Comparison of ENCODE assay signal across 16 cellular contexts in the genomic region with DNA sequence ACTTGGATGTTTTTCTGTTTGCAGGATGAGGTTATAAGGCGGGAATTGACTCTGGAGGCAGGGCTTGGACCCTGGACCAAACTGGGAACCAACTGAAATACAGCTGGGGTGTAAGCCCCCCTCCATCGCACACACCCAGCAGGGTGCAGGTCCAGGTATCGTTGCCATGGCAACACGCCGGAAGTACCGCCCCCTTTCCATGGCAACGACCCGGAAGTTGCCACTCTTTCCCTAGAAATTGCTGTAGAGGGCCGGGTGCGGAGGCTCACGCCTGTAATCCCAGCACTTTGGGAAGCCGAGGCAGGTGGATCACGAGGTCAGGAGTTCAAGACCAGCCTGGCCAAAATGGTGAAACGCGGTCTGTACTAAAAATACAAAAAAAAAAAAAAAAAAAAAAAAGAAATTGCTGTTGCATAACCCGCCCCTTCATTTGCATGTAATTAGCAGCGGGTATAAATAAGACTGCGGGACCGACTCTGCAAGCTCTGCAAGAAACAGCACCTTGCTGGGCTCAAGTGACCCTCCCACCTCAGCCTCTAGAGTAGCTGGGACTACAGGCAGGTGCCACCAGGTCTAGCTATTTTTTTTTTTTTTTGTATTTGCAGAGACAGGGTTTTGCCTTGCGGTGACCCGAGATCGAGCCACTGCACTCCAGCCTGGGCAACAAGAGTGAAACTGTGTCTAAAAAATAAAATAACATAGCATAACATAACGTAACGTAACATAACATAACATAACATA.
DNase-seq lines count a peak whose midpoint lies in the region; ATAC-seq and TF ChIP-seq lines count a peak whose summit lies in the region.
"Had no signal": no experiment of that assay in that cellular context is flagged by ENCODE, and none has a peak within 500 bp of the region (broad histone marks: within the 10 kb centered on the region; RNA-seq: fewer than 3 reads in every experiment).

No MANE protein-coding gene starts in this region.

- peaks cover 10% of the 10 kb centered on the region for H3K36me3 Mint-ChIP-seq in natural killer cell
- H3K36me3 Mint-ChIP-seq in natural killer cell treated with Interleukin-12 subunit alpha and Interleukin-12 subunit beta and Interleukin-15 and Interleukin-18, amount 100 ng/mL, for 72 hours = no peaks in the 10 kb centered on the region

- DNase-seq in natural killer cell (no peak), NB4 (ENCODE audit: low read depth) (peak; percentile 14), erythroblast (lab: John Stamatoyannopoulos, UW) (peak; percentile 34 to 76), upper lobe of right lung (peak; percentile 40), GOT3 (lab: John Stamatoyannopoulos, UW) (no peak), AML-193 (lab: John Stamatoyannopoulos, UW) (no peak)
- DNase-seq in natural killer cell treated with Interleukin-12 subunit alpha and Interleukin-12 subunit beta and Interleukin-15 and Interleukin-18, amount 100 ng/mL, for 72 hours (ENCODE audit: low spot score) = no peak
- DNase-seq: activated CD4-positive, CD25-positive, alpha-beta regulatory T cell treated with anti-CD3 and anti-CD28 coated beads, Interleukin-2, amount 50 U/mL, for 72 hours; activated T-cell treated with anti-CD3 and anti-CD28 coated beads, Interleukin-2, amount 50 U/mL, for 24 hours; immature natural killer cell; NCI-H2081; NCI-H774; nephron progenitor cell had no signal

- TF ChIP-seq CTCF in natural killer cell (IDR thresholded peaks at IDR 0.05) = no peak
- no peak for TF ChIP-seq CTCF in NB4 (IDR thresholded peaks at IDR 0.05; ENCODE audit: low read depth, low read length)
- TF ChIP-seq CTCF in upper lobe of right lung (IDR thresholded peaks at IDR 0.05) = no peak

- H3K27me3 ChIP-seq in upper lobe of right lung = no peaks in the 10 kb centered on the region

- no peaks in the 10 kb centered on the region for H3K36me3 ChIP-seq in upper lobe of right lung

- peaks cover 6 to 16% of the 10 kb centered on the region in 2 donors for H3K27me3 Mint-ChIP-seq in natural killer cell (ENCODE audit: low read depth in 2 of 2)
- H3K27me3 Mint-ChIP-seq in natural killer cell treated with Interleukin-12 subunit alpha and Interleukin-12 subunit beta and Interleukin-15 and Interleukin-18, amount 100 ng/mL, for 72 hours = peaks cover 0 to 8% of the 10 kb centered on the region in 2 donors

- TF ChIP-seq POLR2A in NB4 (IDR thresholded peaks at IDR 0.05; ENCODE audit: extremely low read depth, insufficient read length) = no peak
- TF ChIP-seq POLR2A in erythroblast (IDR thresholded peaks at IDR 0.05; ENCODE audit: low read length) = no peak

- intact Hi-C loops in natural killer cell (cut with micrococcal nuclease) = no loop called here
- intact Hi-C loops in upper lobe of right lung (cut with DNase I) = no loop called here

- no peak overlapping the region for H3K4me3 ChIP-seq in NB4 (ENCODE audit: low read depth, low read length)
- no peak overlapping the region for H3K4me3 ChIP-seq in upper lobe of right lung

- H3K4me1 ChIP-seq in upper lobe of right lung = no peaks in the 10 kb centered on the region

- H3K4me3 Mint-ChIP-seq in natural killer cell = peak overlapping the region; percentile 45
- no peak overlapping the region for H3K4me3 Mint-ChIP-seq in natural killer cell treated with Interleukin-12 subunit alpha and Interleukin-12 subunit beta and Interleukin-15 and Interleukin-18, amount 100 ng/mL, for 72 hours
- H3K4me3 Mint-ChIP-seq: activated T-cell treated with anti-CD3 and anti-CD28 coated beads, Interleukin-2, amount 50 U/mL, for 24 hours; nephron progenitor cell had no signal

- H3K27ac Mint-ChIP-seq in natural killer cell = peak overlapping the region; percentile 35 to 58
- no peak overlapping the region for H3K27ac Mint-ChIP-seq in natural killer cell treated with Interleukin-12 subunit alpha and Interleukin-12 subunit beta and Interleukin-15 and Interleukin-18, amount 100 ng/mL, for 72 hours
- H3K27ac Mint-ChIP-seq: activated T-cell treated with anti-CD3 and anti-CD28 coated beads, Interleukin-2, amount 50 U/mL, for 24 hours; nephron progenitor cell had no signal

- no peak for ATAC-seq in natural killer cell
- ATAC-seq in natural killer cell treated with Interleukin-12 subunit alpha and Interleukin-12 subunit beta and Interleukin-15 and Interleukin-18, amount 100 ng/mL, for 72 hours = no peak
- ATAC-seq in upper lobe of right lung = no peak
- ATAC-seq in GM21367 (IDR thresholded peaks at IDR 0.05; ENCODE audit: unreplicated experiment) = no peak
- ATAC-seq: Right ventricle myocardium inferior had no signal

- H3K9me3 ChIP-seq in upper lobe of right lung = no peaks in the 10 kb centered on the region

- peaks cover 6 to 7% of the 10 kb centered on the region in 2 donors for H3K9me3 Mint-ChIP-seq in natural killer cell
- H3K9me3 Mint-ChIP-seq in natural killer cell treated with Interleukin-12 subunit alpha and Interleukin-12 subunit beta and Interleukin-15 and Interleukin-18, amount 100 ng/mL, for 72 hours = peaks cover 9% of the 10 kb centered on the region

- H3K27ac ChIP-seq in upper lobe of right lung = no peak overlapping the region
- H3K27ac ChIP-seq: HL-60 had no signal

- H3K4me1 Mint-ChIP-seq in natural killer cell = peaks cover 0 to 11% of the 10 kb centered on the region in 2 donors
- H3K4me1 Mint-ChIP-seq in natural killer cell treated with Interleukin-12 subunit alpha and Interleukin-12 subunit beta and Interleukin-15 and Interleukin-18, amount 100 ng/mL, for 72 hours (ENCODE audit: low read depth in 2 of 2) = peaks cover 0 to 5% of the 10 kb centered on the region in 2 donors
- H3K4me1 Mint-ChIP-seq: immature natural killer cell had no signal

Comparison
In these comparisons a context has a peak if more than half of its experiments do, and no peak if none do; other contexts are left out.
1. H3K27ac Mint-ChIP-seq: peak in natural killer cell (2 of 2); none in natural killer cell treated with Interleukin-12 subunit alpha and Interleukin-12 subunit beta and Interleukin-15 and Interleukin-18, amount 100 ng/mL, for 72 hours (0 of 2).
2. DNase-seq: peak in NB4 (single experiment), erythroblast (2 of 2) and upper lobe of right lung (single experiment); none in natural killer cell (single experiment), natural killer cell treated with Interleukin-12 subunit alpha and Interleukin-12 subunit beta and Interleukin-15 and Interleukin-18, amount 100 ng/mL, for 72 hours (single experiment), GOT3 (single experiment) and AML-193 (0 of 2).